Comparison of ENCODE assay signal across 16 cellular contexts in genomic region chr7:31382722-31383121, GRCh38. TPM values are rescaled to one million over a fixed set of nuclear protein-coding genes. Genes with fewer than 3 reads are reported as not detected.
DNase-seq lines count a peak whose midpoint lies in the region; ATAC-seq, FAIRE-seq and TF ChIP-seq lines count a peak whose summit lies in the region.
"Had no signal": no experiment of that assay in that cellular context is flagged by ENCODE, and none has a peak within 500 bp of the region (broad histone marks: within the 10 kb centered on the region; RNA-seq: fewer than 3 reads in every experiment).

No MANE protein-coding gene starts in this region.

- H3K27ac ChIP-seq in A549, result no peak overlapping the region
- no peak overlapping the region for H3K27ac ChIP-seq in PC-3 (ENCODE audit: low read length)
- H3K27ac ChIP-seq: C4-2B had no signal

- intact Hi-C loops in PC-3 (cut with micrococcal nuclease), result no loop called here

- TF ChIP-seq EP300 in A549 (IDR thresholded peaks at IDR 0.05), result no peak

- no peaks in the 10 kb centered on the region for H3K79me2 ChIP-seq in PC-3 (ENCODE audit: low read length)

- BruUV-seq in PC-3 (replicated peaks; lab: Mats Ljungman, UMichigan), result no TSS peak

- H3K36me3 ChIP-seq in PC-3 (ENCODE audit: low read depth, low read length), result no peaks in the 10 kb centered on the region
- H3K36me3 ChIP-seq: BE2C had no signal

- H3K27me3 ChIP-seq in PC-3 (ENCODE audit: low read length), result peaks cover 11% of the 10 kb centered on the region; the same call in 1 of the 2 replicates
- H3K27me3 ChIP-seq: BE2C had no signal

- H3K4me3 ChIP-seq in A549 (no peak overlapping the region), PC-3 (ENCODE audit: low read length) (no peak overlapping the region), epithelial cell of esophagus (ENCODE audit: low read length) (no peak overlapping the region)
- H3K4me3 ChIP-seq: GM23338 had no signal

- no peak for TF ChIP-seq POLR2A in A549 (IDR thresholded peaks at IDR 0.05; ENCODE audit: low read length)

- no peak overlapping the region for H2AFZ ChIP-seq in PC-3 (ENCODE audit: low read length)
- H2AFZ ChIP-seq: GM23338 had no signal

- ATAC-seq in A549, result no peak
- ATAC-seq in PC-3, result no peak
- no peak for ATAC-seq in GM21528 (IDR thresholded peaks at IDR 0.05; ENCODE audit: low FRiP score, unreplicated experiment)
- no peak for ATAC-seq in HG03457 (IDR thresholded peaks at IDR 0.05; ENCODE audit: unreplicated experiment)
- ATAC-seq: GM23338 had no signal

- no peaks in the 10 kb centered on the region for H4K20me1 ChIP-seq in PC-3 (ENCODE audit: low read length)

- CTCF ChIA-PET in A549 (lab: Yijun Ruan, JAX) (interaction anchor here (3.1 kb wide), 1 partner anchor 9 kb away, joined by 21 read pairs; no protein-coding TSS in a partner anchor), PC-3 (lab: Charles Lee) (interaction anchor here (1.1 kb wide), 1 partner anchor 60 kb away, joined by 4 read pairs; no protein-coding TSS in a partner anchor)

- TF ChIP-seq RAD21 in A549 (conservative IDR thresholded peaks at IDR 0.05 in 1 of 2, IDR thresholded peaks at IDR 0.05 in 1 of 2), result no peak

- 56% methylated on average over 2 of the region's 2 CpGs for WGBS in A549 (ENCODE audit: missing lambda C conversion rate)

- no peaks in the 10 kb centered on the region for H3K9me2 ChIP-seq in PC-3 (replicated peaks; ENCODE audit: low read length)

- H3F3A ChIP-seq in PC-3 (ENCODE audit: low read length, unreplicated experiment), result no peaks in the 10 kb centered on the region

- H3K4me2 ChIP-seq in A549 (no peak overlapping the region), PC-3 (ENCODE audit: low read length) (no peak overlapping the region)
- H3K4me2 ChIP-seq: GM23338 had no signal

- no peaks in the 10 kb centered on the region for H3K4me1 ChIP-seq in A549
- no peaks in the 10 kb centered on the region for H3K4me1 ChIP-seq in PC-3 (ENCODE audit: insufficient read depth, low read length)
- H3K4me1 ChIP-seq: BE2C had no signal

- POLR2A ChIA-PET in A549 (lab: Yijun Ruan, JAX) (no interaction called here), PC-3 (lab: Charles Lee; ENCODE audit: unreplicated experiment) (no interaction called here)

- H3K9me3 ChIP-seq in A549 (no peaks in the 10 kb centered on the region), PC-3 (ENCODE audit: low read length) (no peaks in the 10 kb centered on the region)
- H3K9me3 ChIP-seq: BE2C had no signal

- DNase-seq in A549 (ENCODE audit: low read depth in 1 of 2, low spot score in 1 of 2), result no peak
- DNase-seq in PC-3, result peak; percentile 23
- DNase-seq in epithelial cell of esophagus (ENCODE audit: low read depth), result peak; percentile 78
- DNase-seq in renal cortical epithelial cell (ENCODE audit: low read depth), result peak; percentile 6
- no peak for DNase-seq in hypothalamus (lab: John Stamatoyannopoulos, UW)
- DNase-seq: BE2C; CD4-positive, alpha-beta memory T cell; DND-41; GF-D8; H7 had no signal

- TF ChIP-seq CTCF in A549 (IDR thresholded peaks at IDR 0.05) (no peak), PC-3 (conservative IDR thresholded peaks at IDR 0.05; ENCODE audit: low read depth, low read length) (no peak), epithelial cell of esophagus (IDR thresholded peaks at IDR 0.05; ENCODE audit: insufficient read depth, low read depth, low read length, missing control alignments) (no peak)

- peak; percentile 13 for FAIRE-seq in A549 (lab: Jason Lieb, UNC)
- FAIRE-seq: A204.1 had no signal

- H3K9ac ChIP-seq in PC-3 (ENCODE audit: low read length), result no peak overlapping the region

TF ChIP-seq in A549, 52 proteins besides CTCF, POLR2A, EP300 and RAD21:
- no peak for TF ChIP-seq MAX (IDR thresholded peaks at IDR 0.05)

RNA-seq across cellular contexts. Expression of gene NEUROD6, which starts 42.2 kb away (rescaled TPM):
- polyA plus RNA-seq in A549 (2011; rRNA removed) (not detected in 2 replicates), A549 (2017; fragmentation: RNase III; extraction: RNeasy Plus Mini Kit Qiagen cat#74134 plus additional on column Dnase treatment) (not detected in 3 replicates)
- not detected in 2 replicates for polyA plus RNA-seq in A549 (2012; cell fraction: cytosol; rRNA removed)
- not detected in 2 replicates for polyA plus RNA-seq in A549 (2012; cell fraction: nucleus; rRNA removed)
- polyA minus RNA-seq in A549 (2011; rRNA and poly(A)+ RNA removed), result not detected in 2 replicates
- total RNA-seq in PC-3 (2014; rRNA removed) (not detected in 2 replicates), renal cortical epithelial cell (not detected in 2 replicates)
- total RNA-seq: CD4-positive, alpha-beta memory T cell; GM23338; H7 had no signal
- polyA plus RNA-seq: AG04450; CD4-positive, alpha-beta memory T cell; GM23338 had no signal

Comparison
In these comparisons a context has a peak if more than half of its experiments do, and no peak if none do; other contexts are left out.
1. DNase-seq: peak in PC-3 (single experiment), epithelial cell of esophagus (single experiment) and renal cortical epithelial cell (single experiment); none in A549 (0 of 2) and hypothalamus (0 of 51).